Comparison of ENCODE assay signal across 22 cellular contexts in genomic region chrX:100750901-100751300, GRCh38. TPM values are rescaled to one million over a fixed set of nuclear protein-coding genes. Genes with fewer than 3 reads are reported as not detected.
DNase-seq lines count a peak whose midpoint lies in the region; ATAC-seq, FAIRE-seq and TF ChIP-seq lines count a peak whose summit lies in the region.
"Had no signal": no experiment of that assay in that cellular context is flagged by ENCODE, and none has a peak within 500 bp of the region (broad histone marks: within the 10 kb centered on the region; RNA-seq: fewer than 3 reads in every experiment).

No MANE protein-coding gene starts in this region.

- intact Hi-C loops in PC-3 (cut with micrococcal nuclease) = no loop called here
- intact Hi-C loops in uterus (cut with DNase I; ENCODE audit: low total_unique reads) = no loop called here

- H3K36me3 ChIP-seq in PC-3 (ENCODE audit: low read depth, low read length) (no peaks in the 10 kb centered on the region), uterus (no peaks in the 10 kb centered on the region)
- H3K36me3 ChIP-seq: Peyer's patch, SJCRH30 had no signal

- no TSS peak for BruUV-seq in PC-3 (replicated peaks; lab: Mats Ljungman, UMichigan)

- DNase-seq in NCI-H345 (lab: John Stamatoyannopoulos, UW) = peak; percentile 35
- DNase-seq in NCI-H345 treated with DMSO at 0.1 percent for 48 hours (lab: John Stamatoyannopoulos, UW; ENCODE audit: unreplicated experiment) = no peak
- DNase-seq in PC-3 = peak; percentile 18
- DNase-seq in foreskin melanocyte = peak; percentile 16
- no peak for DNase-seq in uterus
- DNase-seq in frontal cortex (ENCODE audit: low spot score in 2 of 2) = no peak
- DNase-seq in LoVo (ENCODE audit: low spot score) = no peak
- DNase-seq: 8988T; AML-193; C1 segment of cervical spinal cord; CD8-positive, alpha-beta T cell; DND-41; GF-D8; KG1; MV-4-11; NCI-H1105 treated with DMSO at 0.1 percent for 48 hours; NCI-H510A treated with DMSO at 0.1 percent for 48 hours; NCI-H774; NK-92 treated with Interleukin-12 subunit alpha and Interleukin-12 subunit beta, amount 100 ng/mL, for 24 hours; Peyer's patch had no signal

- no peak for ATAC-seq in PC-3
- ATAC-seq: CD8-positive, alpha-beta T cell had no signal

- no peak overlapping the region for H3K9ac ChIP-seq in PC-3 (ENCODE audit: low read length)

- no peaks in the 10 kb centered on the region for H3K27me3 ChIP-seq in PC-3 (ENCODE audit: low read length)
- no peaks in the 10 kb centered on the region for H3K27me3 ChIP-seq in uterus
- H3K27me3 ChIP-seq: Peyer's patch, SJCRH30 had no signal

- POLR2A ChIA-PET in PC-3 (lab: Charles Lee; ENCODE audit: unreplicated experiment) = no interaction called here

- no peaks in the 10 kb centered on the region for H3K79me2 ChIP-seq in PC-3 (ENCODE audit: low read length)

- no peak overlapping the region for H2AFZ ChIP-seq in PC-3 (ENCODE audit: low read length)

- H3K9me2 ChIP-seq in PC-3 (replicated peaks; ENCODE audit: low read length) = no peaks in the 10 kb centered on the region

- H3K4me3 ChIP-seq in PC-3 (ENCODE audit: low read length) (no peak overlapping the region), uterus (no peak overlapping the region)
- H3K4me3 ChIP-seq: Peyer's patch, SJCRH30 had no signal

- CTCF ChIA-PET in PC-3 (lab: Charles Lee) = no interaction called here

- no peaks in the 10 kb centered on the region for H4K20me1 ChIP-seq in PC-3 (ENCODE audit: low read length)

- no peak overlapping the region for H3K4me2 ChIP-seq in PC-3 (ENCODE audit: low read length)

- H3K27ac ChIP-seq in PC-3 (ENCODE audit: low read length) (no peak overlapping the region), uterus (peak overlapping the region in 1 of 2 donors; percentile 4)
- H3K27ac ChIP-seq: Peyer's patch, SJCRH30 had no signal

- H3K4me1 ChIP-seq in PC-3 (ENCODE audit: insufficient read depth, low read length) (peaks cover 9% of the 10 kb centered on the region), uterus (peaks cover 0 to 7% of the 10 kb centered on the region in 2 donors)
- H3K4me1 ChIP-seq: Peyer's patch, SJCRH30 had no signal

- H3F3A ChIP-seq in PC-3 (ENCODE audit: low read length, unreplicated experiment) = no peaks in the 10 kb centered on the region

- FAIRE-seq in frontal cortex (lab: Jason Lieb, UNC) = no peak

- TF ChIP-seq CTCF in PC-3 (conservative IDR thresholded peaks at IDR 0.05; ENCODE audit: low read depth, low read length) = no peak
- no peak for TF ChIP-seq CTCF in uterus (IDR thresholded peaks at IDR 0.05)

- H3K9me3 ChIP-seq in PC-3 (ENCODE audit: low read length) (no peaks in the 10 kb centered on the region), uterus (no peaks in the 10 kb centered on the region)
- H3K9me3 ChIP-seq: Peyer's patch, SJCRH30 had no signal

- TF ChIP-seq POLR2A in uterus (IDR thresholded peaks at IDR 0.05) = no peak

RNA-seq across cellular contexts. Expression of gene SYTL4, which starts 19.0 kb away (rescaled TPM):
- 2.7 and 3.2 TPM in 2 replicates for total RNA-seq in PC-3 (2014; rRNA removed)
- total RNA-seq in uterus = 100 to 1,000 TPM in 1 of 4 donors, 10 to 100 TPM in 3; 48.0 to 169 (median 83.8) TPM
- total RNA-seq in frontal cortex = 3.3 TPM
- total RNA-seq: CD8-positive, alpha-beta T cell; SJCRH30; T-helper 1 cell treated with Interleukin-12 subunit alpha and Interleukin-12 subunit beta and Interleukin-4 antibody, amounts not matched to agents 30 ng/mL and 1 ng/mL, for 36 hours had no signal

Comparison
In these comparisons a context has a peak if more than half of its experiments do, and no peak if none do; other contexts are left out.
1. DNase-seq: peak in NCI-H345 (single experiment), PC-3 (single experiment) and foreskin melanocyte (single experiment); none in NCI-H345 treated with DMSO at 0.1 percent for 48 hours (single experiment), uterus (0 of 2), frontal cortex (0 of 2) and LoVo (single experiment).
2. RNA of gene SYTL4, which starts 19.0 kb away (total RNA-seq): 48.0 to 169 TPM in uterus; 3.3 TPM in frontal cortex (single experiment) and 2.7 to 3.2 TPM in PC-3; every median in the first group is over 10 times any median in the second.